In genomic region chr14:71143391-71144290, GRCh38 we compare ENCODE assay signal across 8 cellular contexts.
DNase-seq lines count a peak whose midpoint lies in the region; ATAC-seq, FAIRE-seq and TF ChIP-seq lines count a peak whose summit lies in the region.

No MANE protein-coding gene starts in this region.

- peaks cover 34% of the 10 kb centered on the region for H3K4me1 Mint-ChIP-seq in CD8-positive, alpha-beta T cell (ENCODE audit: low read depth)
- peaks cover 25% of the 10 kb centered on the region for H3K4me1 Mint-ChIP-seq in astrocyte (ENCODE audit: low read depth, unreplicated experiment)
- H3K4me1 Mint-ChIP-seq in natural killer cell treated with Interleukin-12 subunit alpha and Interleukin-12 subunit beta and Interleukin-15 and Interleukin-18, amount 100 ng/mL, for 72 hours (ENCODE audit: low read depth in 2 of 2) = peaks cover 25 to 26% of the 10 kb centered on the region in 2 donors

- no peak for TF ChIP-seq CTCF in CD8-positive, alpha-beta T cell (IDR thresholded peaks at IDR 0.05)
- TF ChIP-seq CTCF in astrocyte (IDR thresholded peaks at IDR 0.05; ENCODE audit: insufficient read depth, low read depth, low read length) = no peak

- peak overlapping the region; percentile 75 for H3K9ac ChIP-seq in astrocyte (ENCODE audit: low read length)

- H2AFZ ChIP-seq in astrocyte (ENCODE audit: low read depth, low read length) = peak overlapping the region; percentile 29

- no peak overlapping the region for H3K4me3 ChIP-seq in CD8-positive, alpha-beta T cell (ENCODE audit: low read depth, low read length)
- no peak overlapping the region for H3K4me3 ChIP-seq in astrocyte (ENCODE audit: insufficient read depth, low read depth, low read length)

- H3K4me3 Mint-ChIP-seq in CD8-positive, alpha-beta T cell = peak overlapping the region; percentile 18
- peak overlapping the region; percentile 54 for H3K4me3 Mint-ChIP-seq in astrocyte (ENCODE audit: unreplicated experiment)
- H3K4me3 Mint-ChIP-seq in natural killer cell treated with Interleukin-12 subunit alpha and Interleukin-12 subunit beta and Interleukin-15 and Interleukin-18, amount 100 ng/mL, for 72 hours = peak overlapping the region; percentile 68

- CTCF ChIA-PET in CD8-positive, alpha-beta T cell (lab: Charles Lee) = interaction anchor here (0.7 to 14.9 kb wide), 2 partner anchors 27 to 608 kb away, joined by 3 to 269 read pairs; no protein-coding TSS in a partner anchor

- H3K79me2 ChIP-seq in astrocyte (ENCODE audit: insufficient read depth, low read length) = no peaks in the 10 kb centered on the region

- no peaks in the 10 kb centered on the region for H3K36me3 Mint-ChIP-seq in CD8-positive, alpha-beta T cell
- H3K36me3 Mint-ChIP-seq in astrocyte (ENCODE audit: low read depth, unreplicated experiment) = no peaks in the 10 kb centered on the region
- no peaks in the 10 kb centered on the region for H3K36me3 Mint-ChIP-seq in natural killer cell treated with Interleukin-12 subunit alpha and Interleukin-12 subunit beta and Interleukin-15 and Interleukin-18, amount 100 ng/mL, for 72 hours

- H3K4me2 ChIP-seq in astrocyte (ENCODE audit: low read length) = peak overlapping the region; percentile 76

- H3K4me1 ChIP-seq in CD8-positive, alpha-beta T cell (ENCODE audit: insufficient read depth, low read length) = peaks cover 20% of the 10 kb centered on the region
- H3K4me1 ChIP-seq in astrocyte (ENCODE audit: insufficient read depth, low read length) = peaks cover 26% of the 10 kb centered on the region

- intact Hi-C loops in CD8-positive, alpha-beta T cell (cut with DNase I, micrococcal nuclease) = loop anchor here (2.0 to 10.0 kb wide), 3 partner anchors 177 to 1277 kb away; partner anchors contain the start of gene SIPA1L1 (in 1 of the 2)
- intact Hi-C loops in Right ventricle myocardium inferior (cut with DNase I) = no loop called here

- peak overlapping the region; percentile 92 for H3K27ac Mint-ChIP-seq in CD8-positive, alpha-beta T cell
- H3K27ac Mint-ChIP-seq in astrocyte (ENCODE audit: unreplicated experiment) = peak overlapping the region; percentile 90
- peak overlapping the region; percentile 81 to 86 for H3K27ac Mint-ChIP-seq in natural killer cell treated with Interleukin-12 subunit alpha and Interleukin-12 subunit beta and Interleukin-15 and Interleukin-18, amount 100 ng/mL, for 72 hours

- H3K9me3 Mint-ChIP-seq in CD8-positive, alpha-beta T cell = no peaks in the 10 kb centered on the region
- peaks cover 3% of the 10 kb centered on the region for H3K9me3 Mint-ChIP-seq in astrocyte (ENCODE audit: unreplicated experiment)
- H3K9me3 Mint-ChIP-seq in natural killer cell treated with Interleukin-12 subunit alpha and Interleukin-12 subunit beta and Interleukin-15 and Interleukin-18, amount 100 ng/mL, for 72 hours = no peaks in the 10 kb centered on the region

- H3K27ac ChIP-seq in CD8-positive, alpha-beta T cell (ENCODE audit: low read depth, low read length) = no peak overlapping the region
- H3K27ac ChIP-seq in astrocyte (ENCODE audit: low read depth, low read length) = peak overlapping the region; percentile 97

- POLR2A ChIA-PET in CD8-positive, alpha-beta T cell (lab: Charles Lee) = interaction anchor here (1.2 kb wide), 1 partner anchor 178 kb away, joined by 5 read pairs; no protein-coding TSS in a partner anchor

- DNase-seq in CD8-positive, alpha-beta T cell = peak in 3 of 7 experiments; percentile 34 to 71 (median 40)
- peak; percentile 19 for DNase-seq in OCI-M1 (lab: John Stamatoyannopoulos, UW)
- DNase-seq in astrocyte (ENCODE audit: low read depth) = peak; percentile 94
- DNase-seq in natural killer cell treated with Interleukin-12 subunit alpha and Interleukin-12 subunit beta and Interleukin-15 and Interleukin-18, amount 100 ng/mL, for 72 hours (ENCODE audit: low spot score) = no peak
- DNase-seq in Right ventricle myocardium inferior (ENCODE audit: missing footprints) = no peak
- DNase-seq in 8988T = no peak

- no peaks in the 10 kb centered on the region for H3K27me3 Mint-ChIP-seq in CD8-positive, alpha-beta T cell (ENCODE audit: low read depth)
- H3K27me3 Mint-ChIP-seq in astrocyte (ENCODE audit: low read depth, unreplicated experiment) = no peaks in the 10 kb centered on the region
- no peaks in the 10 kb centered on the region for H3K27me3 Mint-ChIP-seq in natural killer cell treated with Interleukin-12 subunit alpha and Interleukin-12 subunit beta and Interleukin-15 and Interleukin-18, amount 100 ng/mL, for 72 hours

- ATAC-seq in CD8-positive, alpha-beta T cell = peak; percentile 87
- ATAC-seq in natural killer cell treated with Interleukin-12 subunit alpha and Interleukin-12 subunit beta and Interleukin-15 and Interleukin-18, amount 100 ng/mL, for 72 hours = peak; percentile 81 to 87
- ATAC-seq in Right ventricle myocardium inferior (no peak), HG02610 (IDR thresholded peaks at IDR 0.05; ENCODE audit: unreplicated experiment) (no peak), HG03442 (IDR thresholded peaks at IDR 0.05; ENCODE audit: unreplicated experiment) (no peak)

- no peaks in the 10 kb centered on the region for H3K9me3 ChIP-seq in CD8-positive, alpha-beta T cell (ENCODE audit: low read length)
- no peaks in the 10 kb centered on the region for H3K9me3 ChIP-seq in astrocyte (ENCODE audit: insufficient read depth, low read depth, low read length)

- no peaks in the 10 kb centered on the region for H3K36me3 ChIP-seq in CD8-positive, alpha-beta T cell (ENCODE audit: insufficient read depth, low read length)
- H3K36me3 ChIP-seq in astrocyte (ENCODE audit: insufficient read depth, low read length) = no peaks in the 10 kb centered on the region

- FAIRE-seq in astrocyte (lab: Jason Lieb, UNC) = peak; percentile 87

- H3K27me3 ChIP-seq in CD8-positive, alpha-beta T cell (ENCODE audit: insufficient read depth, low read length) = no peaks in the 10 kb centered on the region
- H3K27me3 ChIP-seq in astrocyte (ENCODE audit: insufficient read depth, low read length) = no peaks in the 10 kb centered on the region

- H4K20me1 ChIP-seq in astrocyte (ENCODE audit: insufficient read depth, low read length) = no peaks in the 10 kb centered on the region

Comparison
In these comparisons a context has a peak if more than half of its experiments do, and no peak if none do; other contexts are left out.
1. ATAC-seq: peak in CD8-positive, alpha-beta T cell (single experiment) and natural killer cell treated with Interleukin-12 subunit alpha and Interleukin-12 subunit beta and Interleukin-15 and Interleukin-18, amount 100 ng/mL, for 72 hours (2 of 2); none in Right ventricle myocardium inferior (single experiment), HG02610 (single experiment) and HG03442 (single experiment).
2. DNase-seq: peak in OCI-M1 (single experiment) and astrocyte (single experiment); none in natural killer cell treated with Interleukin-12 subunit alpha and Interleukin-12 subunit beta and Interleukin-15 and Interleukin-18, amount 100 ng/mL, for 72 hours (single experiment), Right ventricle myocardium inferior (single experiment) and 8988T (single experiment).
3. H3K4me3 Mint-ChIP-seq: peak in every context shown above with its lines; median percentile 68 in natural killer cell treated with Interleukin-12 subunit alpha and Interleukin-12 subunit beta and Interleukin-15 and Interleukin-18, amount 100 ng/mL, for 72 hours; 54 in astrocyte; 18 in CD8-positive, alpha-beta T cell.
4. Peak in every context shown above with its lines, with median percentiles within 50 percentile points of each other: H3K27ac Mint-ChIP-seq.